In genomic region chr18:54327818-54328217, GRCh38 we compare ENCODE assay signal across 1 cellular context.
TF ChIP-seq lines count a peak whose summit lies in the region.

No MANE protein-coding gene starts in this region.

TF ChIP-seq in K562, 482 proteins besides CTCF, POLR2A, EP300 and RAD21 (continued from another document):
- TF ChIP-seq DPF2 (IDR thresholded peaks at IDR 0.05): no peak
- no peak for TF ChIP-seq SAFB (IDR thresholded peaks at IDR 0.05; ENCODE audit: borderline replicate concordance, low read depth, low read length)
